18 cellular contexts compared by ENCODE assay signal in genomic region chr16:87471278-87472141, GRCh38. TPM values are rescaled to one million over a fixed set of nuclear protein-coding genes. Genes with fewer than 3 reads are reported as not detected.
A peak's percentile ranks its signal among the peaks of the same experiment; 100 is the strongest.
DNase-seq lines count a peak whose midpoint lies in the region; ATAC-seq and TF ChIP-seq lines count a peak whose summit lies in the region.
"Had no signal": no experiment of that assay in that cellular context is flagged by ENCODE, and none has a peak within 500 bp of the region (broad histone marks: within the 10 kb centered on the region; RNA-seq: fewer than 3 reads in every experiment).

No MANE protein-coding gene starts in this region.

- ATAC-seq in left lobe of liver, result peak; percentile 47
- no peak for ATAC-seq in HG03108 (IDR thresholded peaks at IDR 0.05; ENCODE audit: unreplicated experiment)
- ATAC-seq: stimulated activated memory B cell treated with anti-CD40 and anti-IgM and Interleukin-4, amounts not matched to agents 10 μg/mL and 1 μg/mL and 100 μg/mL, for 72 hours had no signal

- H3K9ac ChIP-seq in GM23248, result peak overlapping the region; percentile 45

- H4K20me1 ChIP-seq in GM23248 (ENCODE audit: insufficient read depth), result no peaks in the 10 kb centered on the region; the same call in 1 of the 2 replicates

- DNase-seq in GM23248 (peak; percentile 44), coronary artery (ENCODE audit: low spot score) (no peak), left lobe of liver (ENCODE audit: low spot score) (no peak), stomach (no peak), retina (no peak), NCI-H2107 (lab: John Stamatoyannopoulos, UW) (no peak)
- no peak for DNase-seq in effector CD8-positive, alpha-beta T cell (lab: John Stamatoyannopoulos, UW)
- DNase-seq: activated naive CD4-positive, alpha-beta T cell treated with anti-CD3 and anti-CD28 coated beads, Interleukin-2, amount 50 U/mL, for 16 hours; cortex of kidney; HFFc6; NCI-H1436 treated with DMSO at 0.1 percent for 48 hours; NCI-H526 treated with DMSO at 0.1 percent for 48 hours; pancreas; SHP77 treated with DMSO at 0.1 percent for 48 hours; stimulated activated CD4-positive, alpha-beta T cell treated with anti-CD3 and anti-CD28 coated beads, Interleukin-2, amount 100 ng/mL, for 48 hours had no signal

- in situ Hi-C loops in GM23248 (cut with MboI), result no loop called here

- H3K4me3 ChIP-seq in GM23248 (peak overlapping the region; percentile 42), coronary artery (peak overlapping the region; percentile 16), stomach (no peak overlapping the region)
- H3K4me3 ChIP-seq: pancreas had no signal

- no peaks in the 10 kb centered on the region for H3K36me3 ChIP-seq in GM23248 (ENCODE audit: low read depth)
- H3K36me3 ChIP-seq in stomach, result peaks cover 0 to 4% (median 0%) of the 10 kb centered on the region in 4 donors
- H3K36me3 ChIP-seq: pancreas had no signal

- H3K9me2 ChIP-seq in GM23248 (ENCODE audit: insufficient read depth), result no peaks in the 10 kb centered on the region

- peaks cover 28% of the 10 kb centered on the region for H3K4me1 ChIP-seq in GM23248 (ENCODE audit: insufficient read depth)
- H3K4me1 ChIP-seq in stomach, result peaks cover 15 to 76% (median 53%) of the 10 kb centered on the region in 4 donors

- H3F3A ChIP-seq in GM23248 (ENCODE audit: insufficient read depth), result peaks cover 2% of the 10 kb centered on the region; the same call in 1 of the 2 replicates

- no peak for TF ChIP-seq EP300 in stomach (IDR thresholded peaks at IDR 0.05)

- no peak for TF ChIP-seq CTCF in coronary artery (IDR thresholded peaks at IDR 0.05)
- no peak for TF ChIP-seq CTCF in stomach (IDR thresholded peaks at IDR 0.05)

- H3K27me3 ChIP-seq in GM23248 (replicated peaks; ENCODE audit: insufficient read depth) (no peaks in the 10 kb centered on the region), stomach (no peaks in the 10 kb centered on the region)
- H3K27me3 ChIP-seq: pancreas had no signal

- H3K9me3 ChIP-seq in GM23248 (ENCODE audit: low read depth) (no peaks in the 10 kb centered on the region), stomach (no peaks in the 10 kb centered on the region)
- H3K9me3 ChIP-seq: pancreas had no signal

- intact Hi-C loops in stomach (cut with DNase I; ENCODE audit: low total_unique reads), result no loop called here

- H2AFZ ChIP-seq in GM23248, result no peak overlapping the region

- no peak for TF ChIP-seq POLR2A in stomach (IDR thresholded peaks at IDR 0.05)

- H3K27ac ChIP-seq in GM23248 (no peak overlapping the region), coronary artery (peak overlapping the region; percentile 36 to 42), stomach (peak overlapping the region in 3 of 5 donors; percentile 30 to 63 (median 61))
- H3K27ac ChIP-seq: C4-2B, pancreas had no signal

- WGBS in GM23248 (ENCODE audit: low coverage in 1 of 2, low lambda C conversion rate in 2 of 2, missing lambda C conversion rate in 2 of 2), 2 experiments, result 47 to 51% methylated on average over 13 of the region's 13 CpGs
- WGBS in stomach, 5 donors, result 67 to 76% (median 72%) methylated on average over 12 to 13 of the region's 13 CpGs

- peak overlapping the region; percentile 51 for H3K4me2 ChIP-seq in GM23248 (ENCODE audit: unreplicated experiment)

- H3K79me2 ChIP-seq in GM23248 (ENCODE audit: insufficient read depth), result peaks cover 100% of the 10 kb centered on the region

RNA-seq across cellular contexts. Expression of gene ZCCHC14, which starts 21.3 kb away (rescaled TPM):
- total RNA-seq in GM23248 (2014; rRNA removed; shearing (Covaris generic)), result 5.4 and 6.3 TPM in 2 replicates
- polyA plus RNA-seq in GM23248 (2016; fragmentation: Nextera tagmentation; extraction: Ambion mirVana), result 2.7 and 3.1 TPM in 2 replicates
- 19.3 TPM for total RNA-seq in left lobe of liver
- 10 to 100 TPM; 15.9 to 25.9 (median 21.3) TPM for total RNA-seq in stomach
- polyA plus RNA-seq in stomach, result 1 to 10 TPM; 5.4 to 6.7 (median 6.4) TPM

Comparison
In these comparisons a context has a peak if more than half of its experiments do, and no peak if none do; other contexts are left out.
1. H3K4me3 ChIP-seq: peak in GM23248 (single experiment) and coronary artery (single experiment); none in stomach (0 of 4).